Comparison of ENCODE assay signal across 17 cellular contexts in genomic region chr13:94325660-94326059, GRCh38.
DNase-seq lines count a peak whose midpoint lies in the region; ATAC-seq and TF ChIP-seq lines count a peak whose summit lies in the region.
"Had no signal": no experiment of that assay in that cellular context is flagged by ENCODE, and none has a peak within 500 bp of the region (broad histone marks: within the 10 kb centered on the region; RNA-seq: fewer than 3 reads in every experiment).

No MANE protein-coding gene starts in this region.

- H3K4me3 Mint-ChIP-seq in activated B cell treated with CpG ODN at 0.5 μM for 24 hours: no peak overlapping the region
- H3K4me3 Mint-ChIP-seq in osteocyte (ENCODE audit: unreplicated experiment): no peak overlapping the region
- H3K4me3 Mint-ChIP-seq: activated CD4-positive, alpha-beta T cell treated with anti-CD3 and anti-CD28 coated beads, Interleukin-2, amount 10 ng/mL, durations not matched to agents 7 days and 5 days; activated naive CD4-positive, alpha-beta T cell treated with anti-CD3 and anti-CD28 coated beads, Interleukin-2, amount 10 ng/mL, durations not matched to agents 7 days and 5 days had no signal

- POLR2A ChIA-PET in activated B cell treated with CpG ODN at 0.5 μM for 24 hours (lab: Charles Lee): no interaction called here

- H3K36me3 Mint-ChIP-seq in activated B cell treated with CpG ODN at 0.5 μM for 24 hours (ENCODE audit: low read depth) (no peaks in the 10 kb centered on the region), osteocyte (ENCODE audit: unreplicated experiment) (peaks cover 7% of the 10 kb centered on the region)

- CTCF ChIA-PET in activated B cell treated with CpG ODN at 0.5 μM for 24 hours (lab: Charles Lee): no interaction called here

- intact Hi-C loops in activated B cell treated with CpG ODN at 0.5 μM for 24 hours (cut with micrococcal nuclease): no loop called here

- H3K9me3 Mint-ChIP-seq in activated B cell treated with CpG ODN at 0.5 μM for 24 hours (peaks cover 6% of the 10 kb centered on the region), osteocyte (ENCODE audit: unreplicated experiment) (peaks cover 7% of the 10 kb centered on the region)

- TF ChIP-seq CTCF in activated B cell treated with CpG ODN at 0.5 μM for 24 hours (IDR thresholded peaks at IDR 0.05): no peak
- no peak for TF ChIP-seq CTCF in osteocyte (IDR thresholded peaks at IDR 0.05)

- DNase-seq in H4 (ENCODE audit: low spot score) (peak; percentile 8), activated B cell treated with CpG ODN at 0.5 μM for 24 hours (no peak), glomerular visceral epithelial cell (ENCODE audit: extremely low spot score) (peak; percentile 16), osteocyte (ENCODE audit: extremely low spot score, unreplicated experiment) (no peak), cerebellar cortex (ENCODE audit: low spot score) (no peak), Ammon's horn (ENCODE audit: low spot score) (no peak), NCI-H748 treated with DMSO at 0.1 percent for 48 hours (lab: John Stamatoyannopoulos, UW) (no peak)
- DNase-seq: activated CD4-positive, alpha-beta T cell treated with anti-CD3 and anti-CD28 coated beads, Interleukin-2, amount 10 ng/mL, durations not matched to agents 7 days and 5 days; activated naive CD4-positive, alpha-beta T cell treated with anti-CD3 and anti-CD28 coated beads, Interleukin-2, amount 10 ng/mL, durations not matched to agents 7 days and 5 days; GM23248; kidney; MV-4-11; SK-N-SH; stimulated activated CD4-positive, alpha-beta T cell treated with anti-CD3 and anti-CD28 coated beads, Interleukin-4, amount 100 ng/mL, for 1 hour; thyroid gland had no signal

- H3K27ac Mint-ChIP-seq in activated B cell treated with CpG ODN at 0.5 μM for 24 hours (peak overlapping the region; percentile 48), osteocyte (ENCODE audit: unreplicated experiment) (peak overlapping the region; percentile 7)
- H3K27ac Mint-ChIP-seq: activated CD4-positive, alpha-beta T cell treated with anti-CD3 and anti-CD28 coated beads, Interleukin-2, amount 10 ng/mL, durations not matched to agents 7 days and 5 days had no signal

- ATAC-seq in activated B cell treated with CpG ODN at 0.5 μM for 24 hours (ENCODE audit: low read depth) (no peak), GM21423 (IDR thresholded peaks at IDR 0.05; ENCODE audit: unreplicated experiment) (no peak)
- ATAC-seq: esophagus mucosa had no signal

- peaks cover 59% of the 10 kb centered on the region for H3K4me1 Mint-ChIP-seq in activated B cell treated with CpG ODN at 0.5 μM for 24 hours
- peaks cover 46% of the 10 kb centered on the region for H3K4me1 Mint-ChIP-seq in osteocyte (ENCODE audit: unreplicated experiment)

- H3K27me3 Mint-ChIP-seq in activated B cell treated with CpG ODN at 0.5 μM for 24 hours (no peaks in the 10 kb centered on the region), osteocyte (ENCODE audit: unreplicated experiment) (no peaks in the 10 kb centered on the region)

Comparison
In these comparisons a context has a peak if more than half of its experiments do, and no peak if none do; other contexts are left out.
1. DNase-seq: peak in H4 (single experiment) and glomerular visceral epithelial cell (single experiment); none in activated B cell treated with CpG ODN at 0.5 μM for 24 hours (single experiment), osteocyte (single experiment), cerebellar cortex (single experiment), Ammon's horn (single experiment) and NCI-H748 treated with DMSO at 0.1 percent for 48 hours (single experiment).